In genomic region chr2:97868986-97869721, GRCh38 we compare ENCODE assay signal across 9 cellular contexts.
DNase-seq lines count a peak whose midpoint lies in the region; ATAC-seq and TF ChIP-seq lines count a peak whose summit lies in the region.
"Had no signal": no experiment of that assay in that cellular context is flagged by ENCODE, and none has a peak within 500 bp of the region (broad histone marks: within the 10 kb centered on the region; RNA-seq: fewer than 3 reads in every experiment).

No MANE protein-coding gene starts in this region.

- peaks cover 21 to 48% (median 21%) of the 10 kb centered on the region in 3 donors for H3K4me1 ChIP-seq in gastroesophageal sphincter

- CTCF ChIA-PET in RWPE1 (lab: Yijun Ruan, JAX): interaction anchor here (0.6 kb wide), 1 partner anchor 23 kb away, joined by 3 read pairs; no protein-coding TSS in a partner anchor

- ATAC-seq in gastroesophageal sphincter: peak; percentile 58
- no peak for ATAC-seq in HG02973 (IDR thresholded peaks at IDR 0.05; ENCODE audit: unreplicated experiment)

- H3K27me3 ChIP-seq in gastroesophageal sphincter: no peaks in the 10 kb centered on the region
- H3K27me3 ChIP-seq: tibial artery had no signal

- DNase-seq in G401 (ENCODE audit: low spot score) (peak; percentile 76), RWPE1 (ENCODE audit: low spot score) (peak; percentile 86), pons (ENCODE audit: low spot score) (peak; percentile 28), cortex of kidney (lab: John Stamatoyannopoulos, UW) (no peak), GF-D8 (lab: John Stamatoyannopoulos, UW) (no peak), DMS79 treated with DMSO at 0.1 percent for 48 hours (lab: John Stamatoyannopoulos, UW) (no peak)
- DNase-seq: tibial artery had no signal

- H3K27ac ChIP-seq in RWPE1 (peak overlapping the region; percentile 73), gastroesophageal sphincter (peak overlapping the region in 2 of 4 donors; percentile 63 to 73)

- TF ChIP-seq CTCF in RWPE1 (conservative IDR thresholded peaks at IDR 0.05; ENCODE audit: low read depth): no peak
- no peak for TF ChIP-seq CTCF in gastroesophageal sphincter (IDR thresholded peaks at IDR 0.05)

- no peaks in the 10 kb centered on the region for H3K36me3 ChIP-seq in gastroesophageal sphincter
- H3K36me3 ChIP-seq: tibial artery had no signal

- no peak overlapping the region for H3K4me3 ChIP-seq in gastroesophageal sphincter
- H3K4me3 ChIP-seq: tibial artery had no signal

- TF ChIP-seq POLR2A in gastroesophageal sphincter (IDR thresholded peaks at IDR 0.05): no peak

- in situ Hi-C loops in G401 (cut with HindIII; ENCODE audit: low sequenced_read_pairs): no loop called here

- 57 to 64% methylated on average over 4 of the region's 5 CpGs for WGBS in gastroesophageal sphincter (ENCODE audit: low coverage in 1 of 2), 2 donors

- no peak for TF ChIP-seq EP300 in gastroesophageal sphincter (IDR thresholded peaks at IDR 0.05)

- POLR2A ChIA-PET in RWPE1 (lab: Yijun Ruan, JAX; ENCODE audit: low non-redundant PET): interaction anchor here (0.6 kb wide), 1 partner anchor 37 kb away, joined by 5 read pairs; no protein-coding TSS in a partner anchor

- H3K9me3 ChIP-seq in gastroesophageal sphincter: no peaks in the 10 kb centered on the region
- H3K9me3 ChIP-seq: tibial artery had no signal

Comparison
In these comparisons a context has a peak if more than half of its experiments do, and no peak if none do; other contexts are left out.
1. DNase-seq: peak in G401 (single experiment), RWPE1 (single experiment) and pons (single experiment); none in cortex of kidney (single experiment), GF-D8 (single experiment) and DMS79 treated with DMSO at 0.1 percent for 48 hours (single experiment).